In genomic region chr6:16276991-16277981, GRCh38 we compare ENCODE assay signal across 1 cellular context.
TF ChIP-seq lines count a peak whose summit lies in the region.

No MANE protein-coding gene starts in this region.

TF ChIP-seq in H1, 55 proteins besides CTCF, POLR2A, EP300 and RAD21 (continued from another document):
- TF ChIP-seq ATF2 (IDR thresholded peaks at IDR 0.05; ENCODE audit: low read length), result no peak
- TF ChIP-seq RNF2 (IDR thresholded peaks at IDR 0.05; ENCODE audit: borderline replicate concordance, low read depth, low read length, missing control alignments, poor library complexity, severe bottlenecking), result no peak
- no peak for TF ChIP-seq E2F6 (IDR thresholded peaks at IDR 0.05)
- TF ChIP-seq SAP30 (IDR thresholded peaks at IDR 0.05; ENCODE audit: insufficient read depth, insufficient replicate concordance, low read length), result no peak
- no peak for TF ChIP-seq MAFK (IDR thresholded peaks at IDR 0.05; ENCODE audit: low read depth, low read length)
TF ChIP-seq in H1: peak in this region for 2.
